In the genomic region with DNA sequence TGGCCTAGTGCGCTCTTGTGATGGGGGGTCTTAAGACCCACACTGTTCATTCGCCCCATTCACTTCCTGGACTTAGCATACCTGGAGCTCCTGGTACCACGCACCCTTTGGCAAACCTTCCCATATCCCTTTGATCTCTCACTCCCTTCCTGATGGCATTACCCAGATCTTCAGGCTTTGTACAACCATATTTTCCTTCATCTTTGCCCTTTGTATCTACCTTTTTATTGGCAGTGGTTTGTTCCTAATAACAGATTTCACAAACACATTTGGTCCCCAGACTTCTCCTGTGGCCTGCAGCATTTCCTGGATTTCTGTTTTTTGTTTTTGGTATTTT, we compare ENCODE assay signal across 12 cellular contexts. TPM values are rescaled to one million over a fixed set of nuclear protein-coding genes. Genes with fewer than 3 reads are reported as not detected.
DNase-seq lines count a peak whose midpoint lies in the region; ATAC-seq and TF ChIP-seq lines count a peak whose summit lies in the region.
"Had no signal": no experiment of that assay in that cellular context is flagged by ENCODE, and none has a peak within 500 bp of the region (broad histone marks: within the 10 kb centered on the region; RNA-seq: fewer than 3 reads in every experiment).

No MANE protein-coding gene starts in this region.

- H3K4me1 ChIP-seq in GM23248 (ENCODE audit: insufficient read depth): peaks cover 8% of the 10 kb centered on the region
- H3K4me1 ChIP-seq in parathyroid adenoma: no peaks in the 10 kb centered on the region
- H3K4me1 ChIP-seq in SJCRH30: peaks cover 8% of the 10 kb centered on the region; the same call in 1 of the 2 replicates

- DNase-seq in GM23248 (no peak), HuH-7.5 (ENCODE audit: low spot score) (no peak), SJCRH30 (no peak)
- DNase-seq: activated CD4-positive, alpha-beta T cell treated with anti-CD3 and anti-CD28 coated beads for 4 hours; CD8-positive, alpha-beta memory T cell; NCI-H1930; RPMI8226; stimulated activated CD4-positive, alpha-beta T cell treated with anti-CD3 and anti-CD28 coated beads, Interleukin-2, amount 100 ng/mL, for 48 hours had no signal

- H3K9ac ChIP-seq in GM23248 (no peak overlapping the region), parathyroid adenoma (no peak overlapping the region)

- WGBS in GM23248 (ENCODE audit: low coverage in 1 of 2, low lambda C conversion rate in 2 of 2, missing lambda C conversion rate in 2 of 2), 2 experiments: 82 to 83% methylated on average over 3 of the region's 3 CpGs

- H3K36me3 ChIP-seq in GM23248 (ENCODE audit: low read depth) (no peaks in the 10 kb centered on the region), parathyroid adenoma (ENCODE audit: control insufficient read depth, insufficient read depth, low read length) (no peaks in the 10 kb centered on the region), SJCRH30 (no peaks in the 10 kb centered on the region)

- H3K9me2 ChIP-seq in GM23248 (ENCODE audit: insufficient read depth): no peaks in the 10 kb centered on the region

- no peaks in the 10 kb centered on the region for H4K20me1 ChIP-seq in GM23248 (ENCODE audit: insufficient read depth)

- H3K4me2 ChIP-seq in GM23248 (ENCODE audit: unreplicated experiment) (no peak overlapping the region), parathyroid adenoma (ENCODE audit: low read length) (no peak overlapping the region)

- H3K4me3 ChIP-seq in GM23248 (no peak overlapping the region), parathyroid adenoma (ENCODE audit: low read depth, low read length) (no peak overlapping the region), SJCRH30 (no peak overlapping the region)

- H2AFZ ChIP-seq in GM23248 (0 out of 2 replicates have a peak overlapping the region, but pooled peaks have one; percentile 30), parathyroid adenoma (no peak overlapping the region)

- H3F3A ChIP-seq in GM23248 (ENCODE audit: insufficient read depth): no peaks in the 10 kb centered on the region

- H3K79me2 ChIP-seq in GM23248 (ENCODE audit: insufficient read depth) (no peaks in the 10 kb centered on the region), parathyroid adenoma (no peaks in the 10 kb centered on the region)

- in situ Hi-C loops in GM23248 (cut with MboI): no loop called here

- TF ChIP-seq CTCF in parathyroid adenoma (IDR thresholded peaks at IDR 0.05): no peak

- no peak for ATAC-seq in HG03520 (IDR thresholded peaks at IDR 0.05; ENCODE audit: unreplicated experiment)

- no peaks in the 10 kb centered on the region for H3K9me3 ChIP-seq in GM23248 (ENCODE audit: low read depth)
- H3K9me3 ChIP-seq in parathyroid adenoma (ENCODE audit: control insufficient read depth, low read length): no peaks in the 10 kb centered on the region
- H3K9me3 ChIP-seq in SJCRH30 (replicated peaks): no peaks in the 10 kb centered on the region

- H3K27ac ChIP-seq in GM23248 (no peak overlapping the region), cingulate gyrus (ENCODE audit: low read depth, low read length) (peak overlapping the region; percentile 43), parathyroid adenoma (peak overlapping the region; percentile 55), SJCRH30 (no peak overlapping the region)

- H3K27me3 ChIP-seq in GM23248 (replicated peaks; ENCODE audit: insufficient read depth) (no peaks in the 10 kb centered on the region), parathyroid adenoma (ENCODE audit: control insufficient read depth, insufficient read depth, low read length) (no peaks in the 10 kb centered on the region), SJCRH30 (no peaks in the 10 kb centered on the region)

RNA-seq across cellular contexts. Expression of a gene that starts 16.0 kb away (rescaled TPM):
- total RNA-seq in GM23248 (2014; rRNA removed; shearing (Covaris generic)): 62.5 and 158 TPM in 2 replicates
- 1,892 and 1,917 TPM in 2 replicates for polyA plus RNA-seq in GM23248 (2016; fragmentation: Nextera tagmentation; extraction: Ambion mirVana)
- total RNA-seq in SJCRH30 (2014; rRNA removed; shearing (Covaris generic)): 100 and 101 TPM in 2 replicates

RNA-seq across cellular contexts. Expression of a gene that starts 22.8 kb away (rescaled TPM):
- total RNA-seq in GM23248 (2014; rRNA removed; shearing (Covaris generic)): 72.7 and 77.3 TPM in 2 replicates
- polyA plus RNA-seq in GM23248 (2016; fragmentation: Nextera tagmentation; extraction: Ambion mirVana): 180 and 187 TPM in 2 replicates
- 4.9 and 7.4 TPM in 2 replicates for total RNA-seq in SJCRH30 (2014; rRNA removed; shearing (Covaris generic))

RNA-seq across cellular contexts. Expression of a gene that starts 29.0 kb away (rescaled TPM):
- total RNA-seq in GM23248 (2014; rRNA removed; shearing (Covaris generic)): 75.2 and 104 TPM in 2 replicates
- polyA plus RNA-seq in GM23248 (2016; fragmentation: Nextera tagmentation; extraction: Ambion mirVana): 1,025 and 1,029 TPM in 2 replicates
- 38.4 and 40.0 TPM in 2 replicates for total RNA-seq in SJCRH30 (2014; rRNA removed; shearing (Covaris generic))

RNA-seq across cellular contexts. Expression of a gene that starts 32.7 kb away (rescaled TPM):
- 16.5 and 24.7 TPM in 2 replicates for total RNA-seq in GM23248 (2014; rRNA removed; shearing (Covaris generic))
- 1.9 and 2.3 TPM in 2 replicates for polyA plus RNA-seq in GM23248 (2016; fragmentation: Nextera tagmentation; extraction: Ambion mirVana)
- total RNA-seq in SJCRH30 (2014; rRNA removed; shearing (Covaris generic)): 0.08 TPM in 1 of 2 replicates, not detected in the other

RNA-seq across cellular contexts. Expression of a gene that starts 37.3 kb away (rescaled TPM):
- not detected in 2 replicates for total RNA-seq in GM23248 (2014; rRNA removed; shearing (Covaris generic))
- not detected in 2 replicates for polyA plus RNA-seq in GM23248 (2016; fragmentation: Nextera tagmentation; extraction: Ambion mirVana)
- total RNA-seq in SJCRH30 (2014; rRNA removed; shearing (Covaris generic)): not detected in 2 replicates
- total RNA-seq: CD8-positive, alpha-beta memory T cell; mononuclear cell had no signal
- polyA plus RNA-seq: CD8-positive, alpha-beta memory T cell had no signal

Comparison
In these comparisons a context has a peak if more than half of its experiments do, and no peak if none do; other contexts are left out.
1. H3K27ac ChIP-seq: peak in cingulate gyrus (single experiment) and parathyroid adenoma (single experiment); none in GM23248 (single experiment) and SJCRH30 (single experiment).